21 cellular contexts compared by ENCODE assay signal in the genomic region with DNA sequence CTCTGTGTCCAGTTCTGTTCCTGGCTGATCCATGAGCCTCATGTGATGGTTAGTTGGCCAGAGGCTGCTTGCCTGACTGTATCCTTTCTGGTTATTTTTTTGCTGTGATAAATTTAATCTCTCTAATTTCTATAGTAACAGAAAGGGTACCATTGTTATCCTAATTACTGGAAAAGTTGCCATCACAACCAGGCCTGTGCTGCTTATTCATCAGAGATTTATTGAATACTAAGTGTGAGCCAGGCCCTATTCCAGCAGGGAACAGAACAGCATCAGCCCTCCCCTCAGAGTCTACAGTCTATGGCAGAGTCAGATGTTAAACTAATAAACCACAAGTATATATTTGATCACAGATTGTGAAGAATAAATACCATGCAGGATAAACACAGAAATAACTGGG.
"Had no signal": no experiment of that assay in that cellular context is flagged by ENCODE, and none has a peak within 500 bp of the region (broad histone marks: within the 10 kb centered on the region; RNA-seq: fewer than 3 reads in every experiment).

No MANE protein-coding gene starts in this region.

- H3K4me1 ChIP-seq: neural progenitor cell, parathyroid adenoma, right atrium auricular region, tibial artery, upper lobe of right lung had no signal

- H3K4me3 Mint-ChIP-seq: activated naive CD4-positive, alpha-beta T cell treated with anti-CD3 and anti-CD28 coated beads, Interleukin-2, amount 10 ng/mL, durations not matched to agents 7 days and 5 days; naive thymus-derived CD8-positive, alpha-beta T cell; neural progenitor cell; T-helper 2 cell treated with Interferon-gamma antibody and Interleukin-4, amounts not matched to agents 5 μg/mL and 100 μg/mL, for 36 hours had no signal

- H3K27me3 ChIP-seq: gastroesophageal sphincter, hepatocyte, neural progenitor cell, right atrium auricular region, tibial artery, upper lobe of right lung had no signal

- H3K27ac Mint-ChIP-seq: activated naive CD4-positive, alpha-beta T cell treated with anti-CD3 and anti-CD28 coated beads, Interleukin-2, amount 10 ng/mL, durations not matched to agents 7 days and 5 days; neural progenitor cell; T-helper 2 cell treated with Interferon-gamma antibody and Interleukin-4, amounts not matched to agents 5 μg/mL and 100 μg/mL, for 36 hours had no signal

- H3K4me3 ChIP-seq: hepatocyte, neural progenitor cell, right atrium auricular region, smooth muscle cell, tibial artery had no signal

- H3K36me3 ChIP-seq: neural progenitor cell had no signal

- H3K4me1 Mint-ChIP-seq: activated naive CD4-positive, alpha-beta T cell treated with anti-CD3 and anti-CD28 coated beads, Interleukin-2, amount 10 ng/mL, durations not matched to agents 7 days and 5 days; naive thymus-derived CD8-positive, alpha-beta T cell had no signal

- DNase-seq: activated CD4-positive, alpha-beta T cell treated with anti-CD3 and anti-CD28 coated beads for 4 hours; activated CD4-positive, alpha-beta T cell treated with anti-CD3 and anti-CD28 coated beads, Interleukin-2, amount 50 U/mL, for 4 hours; activated gamma-delta T cell; activated naive CD4-positive, alpha-beta T cell treated with anti-CD3 and anti-CD28 coated beads, Interleukin-2, amount 10 ng/mL, durations not matched to agents 7 days and 5 days; dermis blood vessel endothelial cell; effector CD8-positive, alpha-beta T cell; erythroblast; kidney; mesenchymal stem cell; naive thymus-derived CD8-positive, alpha-beta T cell; occipital lobe; stimulated activated naive CD8-positive, alpha-beta T cell treated with anti-CD3 and anti-CD28 coated beads, Interleukin-15, Interleukin-2, amounts not matched to agents 100 U/mL and 50 U/mL, for 24 hours; tibial artery; upper lobe of right lung had no signal

- H3K27ac ChIP-seq: hepatocyte, neural progenitor cell, parathyroid adenoma, right atrium auricular region, tibial artery, upper lobe of right lung had no signal

- H3K9me3 ChIP-seq: gastroesophageal sphincter, right atrium auricular region, tibial artery, upper lobe of right lung had no signal

- ATAC-seq: gastroesophageal sphincter; naive thymus-derived CD8-positive, alpha-beta T cell; stimulated activated naive CD8-positive, alpha-beta T cell treated with anti-CD3 and anti-CD28 coated beads, Interleukin-15, Interleukin-2, amounts not matched to agents 100 U/mL and 50 U/mL, for 24 hours had no signal

- H3K27me3 Mint-ChIP-seq: activated naive CD4-positive, alpha-beta T cell treated with anti-CD3 and anti-CD28 coated beads, Interleukin-2, amount 10 ng/mL, durations not matched to agents 7 days and 5 days; naive thymus-derived CD8-positive, alpha-beta T cell had no signal

- H3K9me3 Mint-ChIP-seq: activated naive CD4-positive, alpha-beta T cell treated with anti-CD3 and anti-CD28 coated beads, Interleukin-2, amount 10 ng/mL, durations not matched to agents 7 days and 5 days; naive thymus-derived CD8-positive, alpha-beta T cell; neural progenitor cell; T-helper 2 cell treated with Interferon-gamma antibody and Interleukin-4, amounts not matched to agents 5 μg/mL and 100 μg/mL, for 36 hours had no signal
